Comparison of ENCODE assay signal across 1 cellular context in the genomic region with DNA sequence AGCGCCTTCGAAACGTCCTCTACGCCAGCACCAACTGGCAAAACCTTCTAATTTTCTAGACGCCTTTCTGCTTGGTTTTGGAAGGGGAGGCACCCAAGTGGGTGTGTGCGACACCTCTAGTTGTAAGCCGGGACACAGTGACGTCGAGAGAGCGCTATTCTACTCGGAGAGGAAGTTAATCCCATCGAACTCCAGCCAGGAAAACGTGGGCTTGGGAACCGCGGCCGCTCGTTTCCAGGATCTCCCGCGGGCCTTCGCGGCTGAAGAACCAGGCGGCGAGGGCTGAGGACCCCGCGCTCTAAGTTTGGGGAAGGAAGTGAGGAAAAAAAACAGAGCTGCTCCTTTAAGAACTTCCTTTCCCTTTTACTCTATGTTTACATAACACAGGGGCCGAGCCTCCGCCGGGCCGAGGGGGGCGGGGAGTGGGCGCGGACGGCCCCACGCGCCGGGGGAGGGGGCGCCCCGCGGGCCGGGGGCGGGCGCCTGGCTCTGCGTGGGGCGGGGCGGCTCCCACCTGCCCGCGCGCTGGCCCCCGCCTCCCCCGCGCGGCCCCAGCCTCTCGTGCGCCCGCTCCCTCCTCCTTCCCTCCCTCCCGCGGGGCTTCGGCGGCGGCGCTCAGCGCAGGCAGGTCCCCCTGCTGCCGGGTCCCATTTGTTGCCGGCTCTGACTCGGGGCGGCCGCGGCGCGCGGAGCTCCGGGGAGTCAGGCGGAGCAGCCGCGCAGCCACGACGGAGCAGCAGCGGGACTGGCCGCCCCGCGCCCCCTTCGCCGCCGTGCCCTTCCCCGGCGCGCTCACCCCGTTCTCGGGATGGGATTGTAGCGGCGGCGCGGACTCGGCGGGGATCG.
TF ChIP-seq lines count a peak whose summit lies in the region.

TSS of gene PELI2 (plus strand) at position 647 of the 846 bp plus-strand sequence. CDS start 250 bp downstream, outside the sequence.

TF ChIP-seq in IMR-90, 13 proteins besides CTCF, POLR2A, EP300 and RAD21:
- TF ChIP-seq NFE2L2 (IDR thresholded peaks at IDR 0.05; ENCODE audit: low read depth, low read length): no peak
- peak; percentile 96 for TF ChIP-seq MAZ (IDR thresholded peaks at IDR 0.05; ENCODE audit: borderline replicate concordance, low read depth, low read length)
- TF ChIP-seq MXI1 (IDR thresholded peaks at IDR 0.05; ENCODE audit: borderline replicate concordance, low read depth, low read length): peak; percentile 48
- TF ChIP-seq, protein P1, sequence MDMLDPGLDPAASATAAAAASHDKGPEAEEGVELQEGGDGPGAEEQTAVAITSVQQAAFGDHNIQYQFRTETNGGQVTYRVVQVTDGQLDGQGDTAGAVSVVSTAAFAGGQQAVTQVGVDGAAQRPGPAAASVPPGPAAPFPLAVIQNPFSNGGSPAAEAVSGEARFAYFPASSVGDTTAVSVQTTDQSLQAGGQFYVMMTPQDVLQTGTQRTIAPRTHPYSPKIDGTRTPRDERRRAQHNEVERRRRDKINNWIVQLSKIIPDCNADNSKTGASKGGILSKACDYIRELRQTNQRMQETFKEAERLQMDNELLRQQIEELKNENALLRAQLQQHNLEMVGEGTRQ (IDR thresholded peaks at IDR 0.05; ENCODE audit: low read depth, low read length): no peak
- TF ChIP-seq FOS (IDR thresholded peaks at IDR 0.05; ENCODE audit: low read depth, low read length): no peak
- peak; percentile 46; the same call in 1 of the 2 replicates for TF ChIP-seq BHLHE40 (IDR thresholded peaks at IDR 0.05; ENCODE audit: low read depth, low read length)
- TF ChIP-seq RCOR1 (IDR thresholded peaks at IDR 0.05; ENCODE audit: insufficient replicate concordance, low read length): no peak
- peak; percentile 28; the same call in 1 of the 2 replicates for TF ChIP-seq SMC3 (IDR thresholded peaks at IDR 0.05; ENCODE audit: low read depth, low read length)
- no peak; the same call in 1 of the 2 replicates for TF ChIP-seq CHD1 (IDR thresholded peaks at IDR 0.05; ENCODE audit: low read depth, low read length)
- no peak for TF ChIP-seq RFX5 (IDR thresholded peaks at IDR 0.05; ENCODE audit: low read depth, low read length)
- TF ChIP-seq, protein P2, sequence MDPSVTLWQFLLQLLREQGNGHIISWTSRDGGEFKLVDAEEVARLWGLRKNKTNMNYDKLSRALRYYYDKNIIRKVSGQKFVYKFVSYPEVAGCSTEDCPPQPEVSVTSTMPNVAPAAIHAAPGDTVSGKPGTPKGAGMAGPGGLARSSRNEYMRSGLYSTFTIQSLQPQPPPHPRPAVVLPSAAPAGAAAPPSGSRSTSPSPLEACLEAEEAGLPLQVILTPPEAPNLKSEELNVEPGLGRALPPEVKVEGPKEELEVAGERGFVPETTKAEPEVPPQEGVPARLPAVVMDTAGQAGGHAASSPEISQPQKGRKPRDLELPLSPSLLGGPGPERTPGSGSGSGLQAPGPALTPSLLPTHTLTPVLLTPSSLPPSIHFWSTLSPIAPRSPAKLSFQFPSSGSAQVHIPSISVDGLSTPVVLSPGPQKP (IDR thresholded peaks at IDR 0.05; ENCODE audit: borderline replicate concordance, low read depth, low read length): no peak
